8 cellular contexts compared by ENCODE assay signal in genomic region chr15:39921274-39921638, GRCh38. TPM values are rescaled to one million over a fixed set of nuclear protein-coding genes. Genes with fewer than 3 reads are reported as not detected.
DNase-seq lines count a peak whose midpoint lies in the region; ATAC-seq and TF ChIP-seq lines count a peak whose summit lies in the region.

No MANE protein-coding gene starts in this region.

- WGBS in liver, result 77% methylated on average over 6 of the region's 6 CpGs
- WGBS in thymus, result 95% methylated on average over 6 of the region's 6 CpGs

- no peaks in the 10 kb centered on the region for H3K9me3 Mint-ChIP-seq in activated T-cell treated with anti-CD3 and anti-CD28 coated beads, Interleukin-2, amount 50 U/mL, for 24 hours

- H3K27me3 Mint-ChIP-seq in activated T-cell treated with anti-CD3 and anti-CD28 coated beads, Interleukin-2, amount 50 U/mL, for 24 hours, result peaks cover 28% of the 10 kb centered on the region

- peak overlapping the region; percentile 66 to 67 for H3K9ac ChIP-seq in liver (ENCODE audit: low read depth in 1 of 2, low read length in 2 of 2)

- no peak for TF ChIP-seq RAD21 in liver (IDR thresholded peaks at IDR 0.05)

- H3K4me1 Mint-ChIP-seq in activated T-cell treated with anti-CD3 and anti-CD28 coated beads, Interleukin-2, amount 50 U/mL, for 24 hours (ENCODE audit: low read depth), result peaks cover 34% of the 10 kb centered on the region

- no peak for ATAC-seq in HG02610 (IDR thresholded peaks at IDR 0.05; ENCODE audit: unreplicated experiment)

- peak overlapping the region; percentile 80 to 88 for H3K4me3 ChIP-seq in ascending aorta
- H3K4me3 ChIP-seq in liver (ENCODE audit: low read depth in 1 of 3, low read length in 3 of 3), result peak overlapping the region; percentile 75 to 85 (median 78)
- peak overlapping the region; percentile 73 for H3K4me3 ChIP-seq in thymus (ENCODE audit: low read length)

- H3K27ac Mint-ChIP-seq in activated T-cell treated with anti-CD3 and anti-CD28 coated beads, Interleukin-2, amount 50 U/mL, for 24 hours, result peak overlapping the region; percentile 85

- no peaks in the 10 kb centered on the region for H3K27me3 ChIP-seq in ascending aorta
- H3K27me3 ChIP-seq in liver (ENCODE audit: control insufficient read depth in 4 of 4, insufficient read depth in 4 of 4, low read length in 3 of 4), result no peaks in the 10 kb centered on the region
- peaks cover 22% of the 10 kb centered on the region for H3K27me3 ChIP-seq in thymus (ENCODE audit: control insufficient read depth, insufficient read depth)

- H3K36me3 Mint-ChIP-seq in activated T-cell treated with anti-CD3 and anti-CD28 coated beads, Interleukin-2, amount 50 U/mL, for 24 hours (ENCODE audit: low read depth), result peaks cover 3% of the 10 kb centered on the region

- no peaks in the 10 kb centered on the region for H3K4me1 ChIP-seq in ascending aorta
- peaks cover 4 to 15% (median 12%) of the 10 kb centered on the region in 4 donors for H3K4me1 ChIP-seq in liver (ENCODE audit: control insufficient read depth in 4 of 4, insufficient read depth in 4 of 4, low read length in 3 of 4)
- peaks cover 11% of the 10 kb centered on the region for H3K4me1 ChIP-seq in thymus (ENCODE audit: control insufficient read depth, insufficient read depth, low read length)

- peak overlapping the region; percentile 78 for H3K4me3 Mint-ChIP-seq in activated T-cell treated with anti-CD3 and anti-CD28 coated beads, Interleukin-2, amount 50 U/mL, for 24 hours

- H3K9me3 ChIP-seq in ascending aorta, result no peaks in the 10 kb centered on the region
- no peaks in the 10 kb centered on the region for H3K9me3 ChIP-seq in liver (ENCODE audit: control insufficient read depth in 4 of 4, low read length in 3 of 4)
- no peaks in the 10 kb centered on the region for H3K9me3 ChIP-seq in thymus (ENCODE audit: control insufficient read depth)

- TF ChIP-seq CTCF in ascending aorta (IDR thresholded peaks at IDR 0.05) (no peak), liver (IDR thresholded peaks at IDR 0.05; ENCODE audit: low read depth, low read length, missing input control) (no peak)

- no peak for DNase-seq in activated T-cell treated with anti-CD3 and anti-CD28 coated beads, Interleukin-2, amount 50 U/mL, for 24 hours
- DNase-seq in activated T-cell treated with anti-CD3 and anti-CD28 coated beads, Interleukin-2, amount 50 U/mL, for 1 hour, result no peak
- DNase-seq in ascending aorta (ENCODE audit: low spot score in 2 of 2) (no peak), putamen (ENCODE audit: low spot score) (no peak)
- no peak for DNase-seq in stimulated activated CD4-positive, alpha-beta T cell treated with anti-CD3 and anti-CD28 coated beads, Interleukin-2, amount 100 ng/mL, for 24 hours

- peak overlapping the region; percentile 92 to 94 for H3K27ac ChIP-seq in ascending aorta
- peak overlapping the region in 1 of 2 donors; percentile 22 for H3K27ac ChIP-seq in liver (ENCODE audit: low read depth in 1 of 2, low read length in 2 of 2)
- peak overlapping the region; percentile 15 for H3K27ac ChIP-seq in thymus (ENCODE audit: low read depth)

- H3K36me3 ChIP-seq in ascending aorta (no peaks in the 10 kb centered on the region), liver (ENCODE audit: control insufficient read depth in 4 of 4, insufficient read depth in 3 of 4, low read depth in 1 of 4, low read length in 3 of 4) (no peaks in the 10 kb centered on the region), thymus (ENCODE audit: control insufficient read depth, insufficient read depth) (no peaks in the 10 kb centered on the region)

- intact Hi-C loops in ascending aorta (cut with DNase I), result loop anchor here (1.0 to 5.0 kb wide), 3 partner anchors 13 to 176 kb away; partner anchors contain the start of genes EIF2AK4 and FSIP1

TF ChIP-seq in liver, 16 proteins besides CTCF, POLR2A, EP300 and RAD21:
- no peak for TF ChIP-seq GABPA (IDR thresholded peaks at IDR 0.05 in 1 of 2, conservative IDR thresholded peaks at IDR 0.05 in 1 of 2)
- no peak for TF ChIP-seq TAF1 (conservative IDR thresholded peaks at IDR 0.05)
- no peak for TF ChIP-seq HNF4G (IDR thresholded peaks at IDR 0.05)
- TF ChIP-seq RXRA (IDR thresholded peaks at IDR 0.05), result no peak
- no peak for TF ChIP-seq SP1 (IDR thresholded peaks at IDR 0.05)
- no peak for TF ChIP-seq JUND (IDR thresholded peaks at IDR 0.05)
- TF ChIP-seq, protein P1, sequence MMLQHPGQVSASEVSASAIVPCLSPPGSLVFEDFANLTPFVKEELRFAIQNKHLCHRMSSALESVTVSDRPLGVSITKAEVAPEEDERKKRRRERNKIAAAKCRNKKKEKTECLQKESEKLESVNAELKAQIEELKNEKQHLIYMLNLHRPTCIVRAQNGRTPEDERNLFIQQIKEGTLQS (IDR thresholded peaks at IDR 0.05), result no peak
- TF ChIP-seq HNF4A (conservative IDR thresholded peaks at IDR 0.05), result no peak
- TF ChIP-seq, protein P2, sequence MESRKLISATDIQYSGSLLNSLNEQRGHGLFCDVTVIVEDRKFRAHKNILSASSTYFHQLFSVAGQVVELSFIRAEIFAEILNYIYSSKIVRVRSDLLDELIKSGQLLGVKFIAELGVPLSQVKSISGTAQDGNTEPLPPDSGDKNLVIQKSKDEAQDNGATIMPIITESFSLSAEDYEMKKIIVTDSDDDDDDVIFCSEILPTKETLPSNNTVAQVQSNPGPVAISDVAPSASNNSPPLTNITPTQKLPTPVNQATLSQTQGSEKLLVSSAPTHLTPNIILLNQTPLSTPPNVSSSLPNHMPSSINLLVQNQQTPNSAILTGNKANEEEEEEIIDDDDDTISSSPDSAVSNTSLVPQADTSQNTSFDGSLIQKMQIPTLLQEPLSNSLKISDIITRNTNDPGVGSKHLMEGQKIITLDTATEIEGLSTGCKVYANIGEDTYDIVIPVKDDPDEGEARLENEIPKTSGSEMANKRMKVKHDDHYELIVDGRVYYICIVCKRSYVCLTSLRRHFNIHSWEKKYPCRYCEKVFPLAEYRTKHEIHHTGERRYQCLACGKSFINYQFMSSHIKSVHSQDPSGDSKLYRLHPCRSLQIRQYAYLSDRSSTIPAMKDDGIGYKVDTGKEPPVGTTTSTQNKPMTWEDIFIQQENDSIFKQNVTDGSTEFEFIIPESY (IDR thresholded peaks at IDR 0.05), result no peak
- no peak for TF ChIP-seq MAX (IDR thresholded peaks at IDR 0.05)
- TF ChIP-seq FOXA1 (IDR thresholded peaks at IDR 0.05), result no peak
- TF ChIP-seq YY1 (IDR thresholded peaks at IDR 0.05), result no peak

RNA-seq across cellular contexts. Expression of gene GPR176, which starts 1.2 kb away (rescaled TPM):
- total RNA-seq in ascending aorta, result 99.1 TPM
- 1 to 10 TPM; 1.3 to 1.7 TPM for total RNA-seq in liver
- 1 to 10 TPM in 1 of 2 donors, under 1 TPM in 1; 0.44 to 1.5 TPM for polyA plus RNA-seq in liver
- 3.5 TPM for polyA plus RNA-seq in thymus

RNA-seq across cellular contexts. Expression of gene EIF2AK4, which starts 12.7 kb away (rescaled TPM):
- 26.8 TPM for total RNA-seq in ascending aorta
- 10 to 100 TPM; 24.9 to 25.7 TPM for total RNA-seq in liver
- 10 to 100 TPM; 15.5 to 33.3 TPM for polyA plus RNA-seq in liver
- polyA plus RNA-seq in thymus, result 57.0 TPM

Comparison
In these comparisons a context has a peak if more than half of its experiments do, and no peak if none do; other contexts are left out.
1. RNA of gene GPR176, which starts 1.2 kb away (total RNA-seq): 99.1 TPM in ascending aorta (single experiment); 1.3 to 1.7 TPM in liver; every median in the first group is over 10 times any median in the second.
2. Peak in every context shown above with its lines, with median percentiles within 50 percentile points of each other: H3K4me3 ChIP-seq.